12 cellular contexts compared by ENCODE assay signal in genomic region chr2:68741238-68741637, GRCh38. TPM values are rescaled to one million over a fixed set of nuclear protein-coding genes. Genes with fewer than 3 reads are reported as not detected.
DNase-seq lines count a peak whose midpoint lies in the region; ATAC-seq and TF ChIP-seq lines count a peak whose summit lies in the region.
"Had no signal": no experiment of that assay in that cellular context is flagged by ENCODE, and none has a peak within 500 bp of the region (broad histone marks: within the 10 kb centered on the region; RNA-seq: fewer than 3 reads in every experiment).

No MANE protein-coding gene starts in this region.

- ATAC-seq in activated naive CD8-positive, alpha-beta T cell treated with anti-CD3 and anti-CD28 coated beads, Interleukin-2, amount 50 U/mL, for 24 hours, result no peak
- ATAC-seq in HG03378 (IDR thresholded peaks at IDR 0.05; ENCODE audit: unreplicated experiment), result no peak

- H3K9me3 Mint-ChIP-seq in activated naive CD8-positive, alpha-beta T cell treated with anti-CD3 and anti-CD28 coated beads for 36 hours, result peaks cover 2% of the 10 kb centered on the region
- H3K9me3 Mint-ChIP-seq in activated naive CD8-positive, alpha-beta T cell treated with anti-CD3 and anti-CD28 coated beads, Interleukin-2, amount 50 U/mL, for 24 hours, result no peaks in the 10 kb centered on the region

- TF ChIP-seq POLR2A in Peyer's patch (IDR thresholded peaks at IDR 0.05) (no peak), suprapubic skin (IDR thresholded peaks at IDR 0.05) (no peak)

- no peaks in the 10 kb centered on the region for H3K9me3 ChIP-seq in Peyer's patch
- no peaks in the 10 kb centered on the region for H3K9me3 ChIP-seq in colonic mucosa
- H3K9me3 ChIP-seq in suprapubic skin, result no peaks in the 10 kb centered on the region
- H3K9me3 ChIP-seq: tibial nerve had no signal

- H3K27me3 ChIP-seq in Peyer's patch (no peaks in the 10 kb centered on the region), colonic mucosa (no peaks in the 10 kb centered on the region), suprapubic skin (no peaks in the 10 kb centered on the region)
- H3K27me3 ChIP-seq: tibial nerve had no signal

- no peaks in the 10 kb centered on the region for H3K27me3 Mint-ChIP-seq in activated naive CD8-positive, alpha-beta T cell treated with anti-CD3 and anti-CD28 coated beads for 36 hours
- no peaks in the 10 kb centered on the region for H3K27me3 Mint-ChIP-seq in activated naive CD8-positive, alpha-beta T cell treated with anti-CD3 and anti-CD28 coated beads, Interleukin-2, amount 50 U/mL, for 24 hours

- H3K27ac ChIP-seq in Peyer's patch (peak overlapping the region; percentile 2 to 89 (median 60)), colonic mucosa (peak overlapping the region; percentile 66), suprapubic skin (peak overlapping the region; percentile 63)

- TF ChIP-seq EP300 in suprapubic skin (IDR thresholded peaks at IDR 0.05), result no peak

- intact Hi-C loops in colonic mucosa (cut with DNase I), result no loop called here

- H3K36me3 ChIP-seq in Peyer's patch (no peaks in the 10 kb centered on the region), colonic mucosa (no peaks in the 10 kb centered on the region), suprapubic skin (no peaks in the 10 kb centered on the region)
- H3K36me3 ChIP-seq: tibial nerve had no signal

- DNase-seq in activated naive CD8-positive, alpha-beta T cell treated with anti-CD3 and anti-CD28 coated beads for 36 hours, result no peak
- no peak for DNase-seq in activated naive CD8-positive, alpha-beta T cell treated with anti-CD3 and anti-CD28 coated beads, Interleukin-2, amount 50 U/mL, for 24 hours
- no peak for DNase-seq in Peyer's patch
- DNase-seq in colonic mucosa, result peak; percentile 18
- DNase-seq in suprapubic skin (ENCODE audit: low spot score in 2 of 2), result no peak
- DNase-seq in NCI-H524 (lab: John Stamatoyannopoulos, UW), result no peak
- no peak for DNase-seq in NCI-H226
- DNase-seq: kidney, NCI-H2029 had no signal

- peak overlapping the region; percentile 84 for H3K27ac Mint-ChIP-seq in activated naive CD8-positive, alpha-beta T cell treated with anti-CD3 and anti-CD28 coated beads for 36 hours
- no peak overlapping the region for H3K27ac Mint-ChIP-seq in activated naive CD8-positive, alpha-beta T cell treated with anti-CD3 and anti-CD28 coated beads, Interleukin-2, amount 50 U/mL, for 24 hours
- H3K27ac Mint-ChIP-seq: progenitor cell of endocrine pancreas had no signal

- peaks cover 82% of the 10 kb centered on the region for H3K4me1 Mint-ChIP-seq in activated naive CD8-positive, alpha-beta T cell treated with anti-CD3 and anti-CD28 coated beads for 36 hours
- H3K4me1 Mint-ChIP-seq in activated naive CD8-positive, alpha-beta T cell treated with anti-CD3 and anti-CD28 coated beads, Interleukin-2, amount 50 U/mL, for 24 hours, result peaks cover 89% of the 10 kb centered on the region

- TF ChIP-seq CTCF in Peyer's patch (IDR thresholded peaks at IDR 0.05), result no peak
- TF ChIP-seq CTCF in colonic mucosa (IDR thresholded peaks at IDR 0.05), result no peak
- TF ChIP-seq CTCF in suprapubic skin (IDR thresholded peaks at IDR 0.05), result no peak

- H3K4me3 ChIP-seq in Peyer's patch (no peak overlapping the region), colonic mucosa (no peak overlapping the region), suprapubic skin (no peak overlapping the region)
- H3K4me3 ChIP-seq: tibial nerve had no signal

- peak overlapping the region; percentile 51 for H3K4me3 Mint-ChIP-seq in activated naive CD8-positive, alpha-beta T cell treated with anti-CD3 and anti-CD28 coated beads for 36 hours
- H3K4me3 Mint-ChIP-seq in activated naive CD8-positive, alpha-beta T cell treated with anti-CD3 and anti-CD28 coated beads, Interleukin-2, amount 50 U/mL, for 24 hours, result no peak overlapping the region

- WGBS in suprapubic skin, result 62% methylated on average over 3 of the region's 3 CpGs

- H3K36me3 Mint-ChIP-seq in activated naive CD8-positive, alpha-beta T cell treated with anti-CD3 and anti-CD28 coated beads for 36 hours, result peaks cover 56% of the 10 kb centered on the region
- H3K36me3 Mint-ChIP-seq in activated naive CD8-positive, alpha-beta T cell treated with anti-CD3 and anti-CD28 coated beads, Interleukin-2, amount 50 U/mL, for 24 hours (ENCODE audit: low read depth), result peaks cover 42% of the 10 kb centered on the region

- H3K9ac ChIP-seq in colonic mucosa (ENCODE audit: low read depth in 2 of 2, low read length in 2 of 2), result no peak overlapping the region

- peaks cover 0 to 25% (median 8%) of the 10 kb centered on the region in 4 donors for H3K4me1 ChIP-seq in Peyer's patch
- peaks cover 6% of the 10 kb centered on the region for H3K4me1 ChIP-seq in colonic mucosa
- H3K4me1 ChIP-seq in suprapubic skin, result peaks cover 38% of the 10 kb centered on the region

RNA-seq across cellular contexts. Expression of gene ARHGAP25, which starts 6.6 kb away (rescaled TPM):
- total RNA-seq in activated naive CD8-positive, alpha-beta T cell treated with anti-CD3 and anti-CD28 coated beads for 36 hours, result 10 to 100 TPM; 47.4 to 51.0 TPM
- 10 to 100 TPM in 2 of 4 donors, 1 to 10 TPM in 2; 4.9 to 82.5 (median 8.7) TPM for total RNA-seq in Peyer's patch
- total RNA-seq in colonic mucosa, result 1 to 10 TPM; 3.6 to 3.7 TPM
- 10 to 100 TPM in 1 of 4 donors, 1 to 10 TPM in 3; 2.0 to 10.9 (median 6.1) TPM for total RNA-seq in suprapubic skin
